Comparison of ENCODE assay signal across 1 cellular context in the genomic region with DNA sequence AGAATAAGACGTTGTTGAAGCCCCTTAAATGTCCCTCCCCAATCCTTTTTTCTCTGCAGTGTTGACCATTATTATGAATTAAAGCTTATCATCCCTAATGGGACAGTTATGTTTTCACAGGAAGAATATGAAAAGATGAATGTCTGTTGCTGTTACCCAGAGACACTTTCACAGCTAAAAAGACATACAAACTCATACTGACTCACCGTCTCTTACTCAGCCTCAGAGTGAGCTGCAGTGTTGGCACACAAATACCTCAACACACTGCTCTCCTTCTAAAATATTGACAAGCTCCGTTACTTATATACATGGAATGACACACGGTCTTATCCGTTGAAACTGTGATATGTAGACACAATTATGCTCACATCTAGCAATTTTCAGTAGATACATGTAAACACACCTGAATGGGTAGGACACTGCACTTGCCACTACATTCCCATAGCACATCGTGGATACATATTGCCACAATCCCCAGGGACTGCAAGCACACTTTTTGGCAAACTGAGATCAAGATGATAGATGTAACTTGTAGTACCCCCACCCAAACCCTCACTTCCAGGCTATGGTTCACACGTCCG.
A peak's percentile ranks its signal among the peaks of the same experiment; 100 is the strongest.
TF ChIP-seq lines count a peak whose summit lies in the region.

No MANE protein-coding gene starts in this region.

TF ChIP-seq in IMR-90, 13 proteins besides CTCF, POLR2A, EP300 and RAD21:
- TF ChIP-seq MAFK (IDR thresholded peaks at IDR 0.05; ENCODE audit: low read depth, low read length) (no peak; the same call in 1 of the 2 replicates), RCOR1 (IDR thresholded peaks at IDR 0.05; ENCODE audit: insufficient replicate concordance, low read length) (no peak), BHLHE40 (IDR thresholded peaks at IDR 0.05; ENCODE audit: low read depth, low read length) (peak; percentile 26; the same call in 1 of the 2 replicates), FOS (IDR thresholded peaks at IDR 0.05; ENCODE audit: low read depth, low read length) (peak; percentile 70), MXI1 (IDR thresholded peaks at IDR 0.05; ENCODE audit: borderline replicate concordance, low read depth, low read length) (no peak), CEBPB (IDR thresholded peaks at IDR 0.05; ENCODE audit: low read depth, low read length) (peak; percentile 60; the same call in 1 of the 2 replicates)
TF ChIP-seq in IMR-90: peak in this region for 3.
